In the genomic region with DNA sequence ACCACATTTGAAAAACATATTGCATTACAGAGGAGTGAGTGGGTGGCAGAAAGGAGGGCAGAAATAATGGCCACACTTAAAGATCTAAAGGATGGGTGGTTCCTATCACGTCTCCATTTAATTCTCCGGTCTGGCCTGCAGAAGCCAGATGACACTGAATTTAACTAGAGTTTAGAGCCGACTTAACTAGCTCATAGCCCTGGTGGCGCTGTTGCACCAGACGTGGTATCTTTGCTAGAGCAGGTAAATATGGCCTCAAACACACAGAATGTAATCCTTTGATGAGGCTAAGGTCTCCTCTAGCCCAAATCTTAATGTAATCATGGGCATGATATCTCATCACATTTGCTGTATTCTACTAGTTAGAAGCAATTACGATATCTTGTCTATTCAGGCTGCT, we compare ENCODE assay signal across 1 cellular context.
TF ChIP-seq lines count a peak whose summit lies in the region.

No MANE protein-coding gene starts in this region.

TF ChIP-seq in GM23338, 12 proteins besides CTCF, POLR2A, EP300 and RAD21 (continued from another document):
- TF ChIP-seq, protein P1, sequence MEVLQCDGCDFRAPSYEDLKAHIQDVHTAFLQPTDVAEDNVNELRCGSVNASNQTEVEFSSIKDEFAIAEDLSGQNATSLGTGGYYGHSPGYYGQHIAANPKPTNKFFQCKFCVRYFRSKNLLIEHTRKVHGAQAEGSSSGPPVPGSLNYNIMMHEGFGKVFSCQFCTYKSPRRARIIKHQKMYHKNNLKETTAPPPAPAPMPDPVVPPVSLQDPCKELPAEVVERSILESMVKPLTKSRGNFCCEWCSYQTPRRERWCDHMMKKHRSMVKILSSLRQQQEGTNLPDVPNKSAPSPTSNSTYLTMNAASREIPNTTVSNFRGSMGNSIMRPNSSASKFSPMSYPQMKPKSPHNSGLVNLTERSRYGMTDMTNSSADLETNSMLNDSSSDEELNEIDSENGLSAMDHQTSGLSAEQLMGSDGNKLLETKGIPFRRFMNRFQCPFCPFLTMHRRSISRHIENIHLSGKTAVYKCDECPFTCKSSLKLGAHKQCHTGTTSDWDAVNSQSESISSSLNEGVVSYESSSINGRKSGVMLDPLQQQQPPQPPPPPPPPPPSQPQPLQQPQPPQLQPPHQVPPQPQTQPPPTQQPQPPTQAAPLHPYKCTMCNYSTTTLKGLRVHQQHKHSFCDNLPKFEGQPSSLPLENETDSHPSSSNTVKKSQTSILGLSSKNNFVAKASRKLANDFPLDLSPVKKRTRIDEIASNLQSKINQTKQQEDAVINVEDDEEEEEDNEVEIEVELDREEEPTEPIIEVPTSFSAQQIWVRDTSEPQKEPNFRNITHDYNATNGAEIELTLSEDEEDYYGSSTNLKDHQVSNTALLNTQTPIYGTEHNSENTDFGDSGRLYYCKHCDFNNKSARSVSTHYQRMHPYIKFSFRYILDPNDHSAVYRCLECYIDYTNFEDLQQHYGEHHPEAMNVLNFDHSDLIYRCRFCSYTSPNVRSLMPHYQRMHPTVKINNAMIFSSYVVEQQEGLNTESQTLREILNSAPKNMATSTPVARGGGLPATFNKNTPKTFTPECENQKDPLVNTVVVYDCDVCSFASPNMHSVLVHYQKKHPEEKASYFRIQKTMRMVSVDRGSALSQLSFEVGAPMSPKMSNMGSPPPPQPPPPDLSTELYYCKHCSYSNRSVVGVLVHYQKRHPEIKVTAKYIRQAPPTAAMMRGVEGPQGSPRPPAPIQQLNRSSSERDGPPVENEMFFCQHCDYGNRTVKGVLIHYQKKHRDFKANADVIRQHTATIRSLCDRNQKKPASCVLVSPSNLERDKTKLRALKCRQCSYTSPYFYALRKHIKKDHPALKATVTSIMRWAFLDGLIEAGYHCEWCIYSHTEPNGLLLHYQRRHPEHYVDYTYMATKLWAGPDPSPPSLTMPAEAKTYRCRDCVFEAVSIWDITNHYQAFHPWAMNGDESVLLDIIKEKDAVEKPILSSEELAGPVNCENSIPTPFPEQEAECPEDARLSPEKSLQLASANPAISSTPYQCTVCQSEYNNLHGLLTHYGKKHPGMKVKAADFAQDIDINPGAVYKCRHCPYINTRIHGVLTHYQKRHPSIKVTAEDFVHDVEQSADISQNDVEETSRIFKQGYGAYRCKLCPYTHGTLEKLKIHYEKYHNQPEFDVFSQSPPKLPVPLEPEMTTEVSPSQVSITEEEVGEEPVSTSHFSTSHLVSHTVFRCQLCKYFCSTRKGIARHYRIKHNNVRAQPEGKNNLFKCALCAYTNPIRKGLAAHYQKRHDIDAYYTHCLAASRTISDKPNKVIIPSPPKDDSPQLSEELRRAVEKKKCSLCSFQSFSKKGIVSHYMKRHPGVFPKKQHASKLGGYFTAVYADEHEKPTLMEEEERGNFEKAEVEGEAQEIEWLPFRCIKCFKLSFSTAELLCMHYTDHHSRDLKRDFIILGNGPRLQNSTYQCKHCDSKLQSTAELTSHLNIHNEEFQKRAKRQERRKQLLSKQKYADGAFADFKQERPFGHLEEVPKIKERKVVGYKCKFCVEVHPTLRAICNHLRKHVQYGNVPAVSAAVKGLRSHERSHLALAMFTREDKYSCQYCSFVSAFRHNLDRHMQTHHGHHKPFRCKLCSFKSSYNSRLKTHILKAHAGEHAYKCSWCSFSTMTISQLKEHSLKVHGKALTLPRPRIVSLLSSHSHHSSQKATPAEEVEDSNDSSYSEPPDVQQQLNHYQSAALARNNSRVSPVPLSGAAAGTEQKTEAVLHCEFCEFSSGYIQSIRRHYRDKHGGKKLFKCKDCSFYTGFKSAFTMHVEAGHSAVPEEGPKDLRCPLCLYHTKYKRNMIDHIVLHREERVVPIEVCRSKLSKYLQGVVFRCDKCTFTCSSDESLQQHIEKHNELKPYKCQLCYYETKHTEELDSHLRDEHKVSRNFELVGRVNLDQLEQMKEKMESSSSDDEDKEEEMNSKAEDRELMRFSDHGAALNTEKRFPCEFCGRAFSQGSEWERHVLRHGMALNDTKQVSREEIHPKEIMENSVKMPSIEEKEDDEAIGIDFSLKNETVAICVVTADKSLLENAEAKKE (CRISPR knock-in tag; IDR thresholded peaks at IDR 0.05): no peak
